Comparison of ENCODE assay signal across 11 cellular contexts in genomic region chr6:158737710-158738615, GRCh38.
DNase-seq lines count a peak whose midpoint lies in the region; ATAC-seq and TF ChIP-seq lines count a peak whose summit lies in the region.
"Had no signal": no experiment of that assay in that cellular context is flagged by ENCODE, and none has a peak within 500 bp of the region (broad histone marks: within the 10 kb centered on the region; RNA-seq: fewer than 3 reads in every experiment).

No MANE protein-coding gene starts in this region.

- 85 to 89% methylated on average over 12 of the region's 12 CpGs for WGBS in aorta, 2 donors

- H3K36me3 ChIP-seq in parathyroid adenoma (ENCODE audit: control insufficient read depth, insufficient read depth, low read length) (no peaks in the 10 kb centered on the region), aorta (ENCODE audit: control insufficient read depth in 1 of 2, insufficient read depth in 2 of 2, low read length in 1 of 2) (no peaks in the 10 kb centered on the region)
- peaks cover 9% of the 10 kb centered on the region for H3K36me3 ChIP-seq in CD8-positive, alpha-beta memory T cell (ENCODE audit: insufficient read depth, low read length)

- CTCF ChIA-PET in activated CD4-positive, alpha-beta T cell treated with anti-CD3 and anti-CD28 coated beads for 36 hours (lab: Charles Lee), result interaction anchor here (0.8 kb wide), 1 partner anchor 36 kb away, joined by 3 read pairs; no protein-coding TSS in a partner anchor
- CTCF ChIA-PET in CD8-positive, alpha-beta memory T cell (lab: Charles Lee), result interaction anchor here (1.1 to 1.4 kb wide), 3 partner anchors 34 to 132 kb away, joined by 3 to 5 read pairs (median 4); no protein-coding TSS in a partner anchor

- peak; percentile 23 for ATAC-seq in activated CD4-positive, alpha-beta T cell treated with anti-CD3 and anti-CD28 coated beads for 36 hours
- ATAC-seq in aorta (ENCODE audit: low FRiP score), result no peak

- H3K27me3 ChIP-seq in parathyroid adenoma (ENCODE audit: control insufficient read depth, insufficient read depth, low read length), result no peaks in the 10 kb centered on the region
- no peaks in the 10 kb centered on the region for H3K27me3 ChIP-seq in CD8-positive, alpha-beta memory T cell (ENCODE audit: insufficient read depth, low read length, poor library complexity, severe bottlenecking)
- no peaks in the 10 kb centered on the region for H3K27me3 ChIP-seq in aorta (ENCODE audit: control insufficient read depth in 1 of 2, insufficient read depth in 2 of 2, low read length in 1 of 2)

- no peak for TF ChIP-seq CTCF in choroid plexus epithelial cell (conservative IDR thresholded peaks at IDR 0.05; ENCODE audit: low read depth, low read length)
- no peak for TF ChIP-seq CTCF in parathyroid adenoma (IDR thresholded peaks at IDR 0.05)

- no peaks in the 10 kb centered on the region for H3K27me3 Mint-ChIP-seq in activated CD4-positive, alpha-beta T cell treated with anti-CD3 and anti-CD28 coated beads for 36 hours
- no peaks in the 10 kb centered on the region for H3K27me3 Mint-ChIP-seq in CD8-positive, alpha-beta memory T cell
- H3K27me3 Mint-ChIP-seq: IgD-negative memory B cell had no signal

- H3K36me3 Mint-ChIP-seq in activated CD4-positive, alpha-beta T cell treated with anti-CD3 and anti-CD28 coated beads for 36 hours (ENCODE audit: low read depth), result peaks cover 89% of the 10 kb centered on the region
- peaks cover 26 to 82% (median 55%) of the 10 kb centered on the region in 3 donors for H3K36me3 Mint-ChIP-seq in CD8-positive, alpha-beta memory T cell

- no peaks in the 10 kb centered on the region for H3K79me2 ChIP-seq in parathyroid adenoma

- H3K4me3 ChIP-seq in choroid plexus epithelial cell (ENCODE audit: low read depth, low read length) (no peak overlapping the region), parathyroid adenoma (ENCODE audit: low read depth, low read length) (no peak overlapping the region), aorta (ENCODE audit: low read length in 2 of 2) (no peak overlapping the region)
- no peak overlapping the region for H3K4me3 ChIP-seq in CD8-positive, alpha-beta memory T cell (ENCODE audit: low read length)

- H3K9me3 ChIP-seq in parathyroid adenoma (ENCODE audit: control insufficient read depth, low read length) (no peaks in the 10 kb centered on the region), aorta (ENCODE audit: control insufficient read depth, low read length) (peaks cover 5% of the 10 kb centered on the region)
- H3K9me3 ChIP-seq in CD8-positive, alpha-beta memory T cell (ENCODE audit: low read length), result peaks cover 6% of the 10 kb centered on the region

- intact Hi-C loops in activated CD4-positive, alpha-beta T cell treated with anti-CD3 and anti-CD28 coated beads for 36 hours (cut with DNase I, micrococcal nuclease), result no loop called here
- intact Hi-C loops in aorta (cut with DNase I), result no loop called here

- H3K27ac Mint-ChIP-seq in activated CD4-positive, alpha-beta T cell treated with anti-CD3 and anti-CD28 coated beads for 36 hours, result no peak overlapping the region
- H3K27ac Mint-ChIP-seq in CD8-positive, alpha-beta memory T cell, result peak overlapping the region in 2 of 8 donors; percentile 19 to 72
- H3K27ac Mint-ChIP-seq: IgD-negative memory B cell had no signal

- H3K27ac ChIP-seq in parathyroid adenoma (no peak overlapping the region), aorta (ENCODE audit: low read depth in 1 of 2, low read length in 2 of 2) (no peak overlapping the region)
- no peak overlapping the region for H3K27ac ChIP-seq in CD8-positive, alpha-beta memory T cell (ENCODE audit: low read depth, low read length)

- no peaks in the 10 kb centered on the region for H3K4me1 Mint-ChIP-seq in activated CD4-positive, alpha-beta T cell treated with anti-CD3 and anti-CD28 coated beads for 36 hours
- peaks cover 2 to 15% (median 7%) of the 10 kb centered on the region in 3 donors for H3K4me1 Mint-ChIP-seq in CD8-positive, alpha-beta memory T cell

- peak overlapping the region; percentile 8 for H2AFZ ChIP-seq in parathyroid adenoma

- no peak overlapping the region for H3K4me2 ChIP-seq in parathyroid adenoma (ENCODE audit: low read length)

- peaks cover 15% of the 10 kb centered on the region for H3K9me3 Mint-ChIP-seq in activated CD4-positive, alpha-beta T cell treated with anti-CD3 and anti-CD28 coated beads for 36 hours (ENCODE audit: low read depth)
- peaks cover 10 to 20% (median 11%) of the 10 kb centered on the region in 5 donors for H3K9me3 Mint-ChIP-seq in CD8-positive, alpha-beta memory T cell

- POLR2A ChIA-PET in activated CD4-positive, alpha-beta T cell treated with anti-CD3 and anti-CD28 coated beads for 36 hours (lab: Charles Lee), result no interaction called here
- POLR2A ChIA-PET in CD8-positive, alpha-beta memory T cell (lab: Charles Lee), result no interaction called here

- no peak overlapping the region for H3K4me3 Mint-ChIP-seq in activated CD4-positive, alpha-beta T cell treated with anti-CD3 and anti-CD28 coated beads for 36 hours
- H3K4me3 Mint-ChIP-seq in CD8-positive, alpha-beta memory T cell, result no peak overlapping the region
- H3K4me3 Mint-ChIP-seq: IgD-negative memory B cell had no signal

- no peak overlapping the region for H3K9ac ChIP-seq in parathyroid adenoma

- no peak for DNase-seq in activated CD4-positive, alpha-beta T cell treated with anti-CD3 and anti-CD28 coated beads for 36 hours
- DNase-seq in activated CD4-positive, alpha-beta T cell treated with anti-CD3 and anti-CD28 coated beads for 48 hours, result no peak
- DNase-seq in NCI-H226, result peak; percentile 88
- DNase-seq in choroid plexus epithelial cell (ENCODE audit: low read depth), result peak; percentile 22
- no peak for DNase-seq in CD8-positive, alpha-beta memory T cell
- DNase-seq in aorta, result no peak
- DNase-seq in NCI-H187 (lab: John Stamatoyannopoulos, UW), result no peak
- DNase-seq: AML-193; stimulated activated CD4-positive, alpha-beta T cell treated with anti-CD3 and anti-CD28 coated beads, Interleukin-4, amount 100 ng/mL, for 24 hours had no signal

- H3K4me1 ChIP-seq in parathyroid adenoma (peaks cover 7% of the 10 kb centered on the region), aorta (ENCODE audit: control insufficient read depth in 1 of 2, insufficient read depth in 2 of 2, low read length in 2 of 2) (no peaks in the 10 kb centered on the region)
- no peaks in the 10 kb centered on the region for H3K4me1 ChIP-seq in CD8-positive, alpha-beta memory T cell (ENCODE audit: insufficient read depth, low read length)

Comparison
In these comparisons a context has a peak if more than half of its experiments do, and no peak if none do; other contexts are left out.
1. DNase-seq: peak in NCI-H226 (single experiment) and choroid plexus epithelial cell (single experiment); none in activated CD4-positive, alpha-beta T cell treated with anti-CD3 and anti-CD28 coated beads for 36 hours (single experiment), activated CD4-positive, alpha-beta T cell treated with anti-CD3 and anti-CD28 coated beads for 48 hours (single experiment), CD8-positive, alpha-beta memory T cell (0 of 5), aorta (0 of 2) and NCI-H187 (0 of 2).